Comparison of ENCODE assay signal across 8 cellular contexts in the genomic region with DNA sequence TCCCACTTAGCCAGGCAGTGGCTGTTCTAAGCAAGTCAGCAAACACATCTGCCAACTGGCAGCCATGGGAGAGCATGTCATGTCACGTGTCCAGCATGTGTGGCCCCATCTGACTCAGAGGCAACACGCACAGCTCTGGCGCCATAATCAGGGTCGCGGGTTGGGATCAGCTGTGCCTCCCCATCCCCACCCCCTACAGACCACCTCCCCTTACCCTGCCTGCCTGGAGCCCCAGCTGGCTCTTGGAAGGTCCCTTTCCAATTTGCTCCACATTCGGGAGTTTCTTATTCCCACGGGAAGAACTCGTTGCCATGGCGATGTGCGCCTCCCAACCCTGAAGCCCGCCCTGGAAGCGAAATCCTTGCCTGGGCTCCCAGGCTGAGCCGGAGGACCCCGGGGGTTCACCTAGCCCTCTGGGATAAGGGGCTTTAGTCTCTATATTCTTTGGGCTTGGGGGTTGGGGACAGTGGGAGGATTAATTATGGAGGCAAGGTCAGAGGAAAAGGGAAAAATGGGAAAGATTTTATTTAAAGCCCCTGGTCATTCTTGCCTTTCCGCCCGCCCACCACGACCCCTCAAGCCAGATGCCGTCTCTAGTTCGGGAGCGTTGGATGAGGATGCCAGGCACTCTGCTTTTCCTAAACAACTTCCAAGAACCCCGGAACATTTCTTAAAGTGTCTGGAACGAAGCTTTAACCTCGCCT.
DNase-seq lines count a peak whose midpoint lies in the region; ATAC-seq and TF ChIP-seq lines count a peak whose summit lies in the region.

No MANE protein-coding gene starts in this region.

- no peaks in the 10 kb centered on the region for H3K27me3 Mint-ChIP-seq in CD4-positive, alpha-beta memory T cell
- H3K27me3 Mint-ChIP-seq in activated CD4-positive, alpha-beta memory T cell treated with anti-CD3 and anti-CD28 coated beads, Interleukin-2, amount 10 ng/mL, durations not matched to agents 7 days and 5 days, result peaks cover 11% of the 10 kb centered on the region
- peaks cover 6% of the 10 kb centered on the region for H3K27me3 Mint-ChIP-seq in nephron progenitor cell (ENCODE audit: low read depth, poor library complexity)

- H3K4me3 Mint-ChIP-seq in CD4-positive, alpha-beta memory T cell, result peak overlapping the region; percentile 55 to 81 (median 67)
- peak overlapping the region; percentile 83 for H3K4me3 Mint-ChIP-seq in activated CD4-positive, alpha-beta memory T cell treated with anti-CD3 and anti-CD28 coated beads, Interleukin-2, amount 10 ng/mL, durations not matched to agents 7 days and 5 days
- H3K4me3 Mint-ChIP-seq in nephron progenitor cell, result peak overlapping the region; percentile 83

- no peak for DNase-seq in CD4-positive, alpha-beta memory T cell
- DNase-seq in HS-27A (ENCODE audit: low read depth), result peak; percentile 33
- peak; percentile 12 for DNase-seq in activated CD4-positive, alpha-beta memory T cell treated with anti-CD3 and anti-CD28 coated beads, Interleukin-2, amount 10 ng/mL, durations not matched to agents 7 days and 5 days
- DNase-seq in foreskin melanocyte, result peak; percentile 42
- DNase-seq in nephron progenitor cell, result peak; percentile 80
- no peak for DNase-seq in KG1 (lab: John Stamatoyannopoulos, UW)

- POLR2A ChIA-PET in CD4-positive, alpha-beta memory T cell (lab: Charles Lee; ENCODE audit: partially characterized antibody), result no interaction called here
- POLR2A ChIA-PET in activated CD4-positive, alpha-beta memory T cell treated with anti-CD3 and anti-CD28 coated beads, Interleukin-2, amount 10 ng/mL, durations not matched to agents 7 days and 5 days (lab: Charles Lee), result interaction anchor here (1.2 kb wide), 1 partner anchor 157 kb away, joined by 3 read pairs; no protein-coding TSS in a partner anchor

- H3K4me3 ChIP-seq in CD4-positive, alpha-beta memory T cell (ENCODE audit: low read length in 2 of 2), result peak overlapping the region in 1 of 2 donors; percentile 63

- H3K4me1 ChIP-seq in CD4-positive, alpha-beta memory T cell (ENCODE audit: insufficient read depth, low read length), result peaks cover 11% of the 10 kb centered on the region

- peaks cover 8 to 11% (median 10%) of the 10 kb centered on the region in 4 donors for H3K4me1 Mint-ChIP-seq in CD4-positive, alpha-beta memory T cell
- H3K4me1 Mint-ChIP-seq in activated CD4-positive, alpha-beta memory T cell treated with anti-CD3 and anti-CD28 coated beads, Interleukin-2, amount 10 ng/mL, durations not matched to agents 7 days and 5 days, result peaks cover 18% of the 10 kb centered on the region
- H3K4me1 Mint-ChIP-seq in nephron progenitor cell, result peaks cover 30% of the 10 kb centered on the region

- intact Hi-C loops in CD4-positive, alpha-beta memory T cell (cut with micrococcal nuclease), result no loop called here

- H3K9me3 Mint-ChIP-seq in CD4-positive, alpha-beta memory T cell, result no peaks in the 10 kb centered on the region
- H3K9me3 Mint-ChIP-seq in activated CD4-positive, alpha-beta memory T cell treated with anti-CD3 and anti-CD28 coated beads, Interleukin-2, amount 10 ng/mL, durations not matched to agents 7 days and 5 days, result no peaks in the 10 kb centered on the region
- no peaks in the 10 kb centered on the region for H3K9me3 Mint-ChIP-seq in nephron progenitor cell

- H3K27me3 ChIP-seq in CD4-positive, alpha-beta memory T cell (ENCODE audit: insufficient read depth, low read length), result no peaks in the 10 kb centered on the region

- no peak overlapping the region for H3K27ac ChIP-seq in CD4-positive, alpha-beta memory T cell (ENCODE audit: low read depth, low read length)

- CTCF ChIA-PET in CD4-positive, alpha-beta memory T cell (lab: Charles Lee; ENCODE audit: partially characterized antibody), result no interaction called here
- CTCF ChIA-PET in activated CD4-positive, alpha-beta memory T cell treated with anti-CD3 and anti-CD28 coated beads, Interleukin-2, amount 10 ng/mL, durations not matched to agents 7 days and 5 days (lab: Charles Lee), result no interaction called here

- no peak for TF ChIP-seq CTCF in nephron progenitor cell (IDR thresholded peaks at IDR 0.05)

- no peaks in the 10 kb centered on the region for H3K36me3 Mint-ChIP-seq in CD4-positive, alpha-beta memory T cell
- H3K36me3 Mint-ChIP-seq in activated CD4-positive, alpha-beta memory T cell treated with anti-CD3 and anti-CD28 coated beads, Interleukin-2, amount 10 ng/mL, durations not matched to agents 7 days and 5 days (ENCODE audit: low read depth), result no peaks in the 10 kb centered on the region
- no peaks in the 10 kb centered on the region for H3K36me3 Mint-ChIP-seq in nephron progenitor cell (ENCODE audit: low read depth)

- H3K27ac Mint-ChIP-seq in CD4-positive, alpha-beta memory T cell, result peak overlapping the region in 1 of 7 donors; percentile 44
- H3K27ac Mint-ChIP-seq in activated CD4-positive, alpha-beta memory T cell treated with anti-CD3 and anti-CD28 coated beads, Interleukin-2, amount 10 ng/mL, durations not matched to agents 7 days and 5 days, result no peak overlapping the region
- H3K27ac Mint-ChIP-seq in nephron progenitor cell, result peak overlapping the region; percentile 97

- no peaks in the 10 kb centered on the region for H3K9me3 ChIP-seq in CD4-positive, alpha-beta memory T cell (ENCODE audit: control insufficient read depth in 1 of 2, low read length in 2 of 2)

- ATAC-seq in HG02642 (IDR thresholded peaks at IDR 0.05; ENCODE audit: poor library complexity, unreplicated experiment), result no peak
- ATAC-seq in HG02870 (IDR thresholded peaks at IDR 0.05; ENCODE audit: unreplicated experiment), result no peak

- H3K36me3 ChIP-seq in CD4-positive, alpha-beta memory T cell (ENCODE audit: insufficient read depth, low read length), result no peaks in the 10 kb centered on the region

Comparison
In these comparisons a context has a peak if more than half of its experiments do, and no peak if none do; other contexts are left out.
1. DNase-seq: peak in HS-27A (single experiment), activated CD4-positive, alpha-beta memory T cell treated with anti-CD3 and anti-CD28 coated beads, Interleukin-2, amount 10 ng/mL, durations not matched to agents 7 days and 5 days (single experiment), foreskin melanocyte (single experiment) and nephron progenitor cell (single experiment); none in CD4-positive, alpha-beta memory T cell (0 of 5) and KG1 (single experiment).
2. Peak in every context shown above with its lines, with median percentiles within 50 percentile points of each other: H3K4me3 Mint-ChIP-seq.